ENCODE assay signal across 18 cellular contexts in genomic region chr4:94497690-94498089, GRCh38.
"Had no signal": no experiment of that assay in that cellular context is flagged by ENCODE, and none has a peak within 500 bp of the region (broad histone marks: within the 10 kb centered on the region; RNA-seq: fewer than 3 reads in every experiment).

No MANE protein-coding gene starts in this region.

- H3K36me3 ChIP-seq: suprapubic skin, vagina had no signal

- ATAC-seq: activated CD4-positive, alpha-beta T cell treated with anti-CD3 and anti-CD28 coated beads for 36 hours; right cardiac atrium; WTC11 had no signal

- H3K27me3 Mint-ChIP-seq: activated CD4-positive, alpha-beta T cell treated with anti-CD3 and anti-CD28 coated beads for 36 hours; activated naive CD8-positive, alpha-beta T cell; central memory CD8-positive, alpha-beta T cell; progenitor cell of endocrine pancreas; stimulated activated naive CD8-positive, alpha-beta T cell treated with anti-CD3 and anti-CD28 coated beads, Interleukin-15, Interleukin-2, amounts not matched to agents 100 ng/mL and 50 ng/mL, for 24 hours had no signal

- H3K4me3 Mint-ChIP-seq: activated CD4-positive, alpha-beta T cell treated with anti-CD3 and anti-CD28 coated beads for 36 hours; activated naive CD8-positive, alpha-beta T cell; activated T-helper 1 cell treated with anti-CD3 and anti-CD28 coated beads, Interleukin-12 subunit alpha, Interleukin-12 subunit beta, Interleukin-2, Interleukin-4 antibody, amounts not matched to agents 30 ng/mL and 10 ng/mL and 1 ng/mL, durations not matched to agents 14 hours and 24 hours and 36 hours; central memory CD8-positive, alpha-beta T cell; immature natural killer cell; stimulated activated naive CD8-positive, alpha-beta T cell treated with anti-CD3 and anti-CD28 coated beads, Interleukin-15, Interleukin-2, amounts not matched to agents 100 ng/mL and 50 ng/mL, for 24 hours; WTC11 had no signal

- H3K27me3 ChIP-seq: suprapubic skin, vagina had no signal

- H3K9me3 ChIP-seq: suprapubic skin, vagina had no signal

- H3K27ac ChIP-seq: suprapubic skin, vagina had no signal

- H3K9me3 Mint-ChIP-seq: activated T-helper 1 cell treated with anti-CD3 and anti-CD28 coated beads, Interleukin-12 subunit alpha, Interleukin-12 subunit beta, Interleukin-2, Interleukin-4 antibody, amounts not matched to agents 30 ng/mL and 10 ng/mL and 1 ng/mL, durations not matched to agents 14 hours and 24 hours and 36 hours; central memory CD8-positive, alpha-beta T cell; immature natural killer cell; stimulated activated naive CD8-positive, alpha-beta T cell treated with anti-CD3 and anti-CD28 coated beads, Interleukin-15, Interleukin-2, amounts not matched to agents 100 ng/mL and 50 ng/mL, for 24 hours had no signal

- H3K4me3 ChIP-seq: lung, suprapubic skin, vagina had no signal

- DNase-seq: activated CD4-positive, alpha-beta T cell treated with anti-CD3 and anti-CD28 coated beads for 36 hours; activated CD4-positive, alpha-beta T cell treated with anti-CD3 and anti-CD28 coated beads, Interleukin-2, amount 50 U/mL, for 48 hours; activated gamma-delta T cell treated with Interleukin-2 at 50 U/mL for 16 hours; activated T-cell treated with anti-CD3 and anti-CD28 coated beads for 4 hours; cortex of kidney; immature natural killer cell; midbrain; right cardiac atrium; trophoblast cell had no signal

- H3K4me1 Mint-ChIP-seq: central memory CD8-positive, alpha-beta T cell; immature natural killer cell had no signal

- H3K27ac Mint-ChIP-seq: activated CD4-positive, alpha-beta T cell treated with anti-CD3 and anti-CD28 coated beads for 36 hours; activated naive CD8-positive, alpha-beta T cell; activated T-helper 1 cell treated with anti-CD3 and anti-CD28 coated beads, Interleukin-12 subunit alpha, Interleukin-12 subunit beta, Interleukin-2, Interleukin-4 antibody, amounts not matched to agents 30 ng/mL and 10 ng/mL and 1 ng/mL, durations not matched to agents 14 hours and 24 hours and 36 hours; immature natural killer cell; progenitor cell of endocrine pancreas; stimulated activated naive CD8-positive, alpha-beta T cell treated with anti-CD3 and anti-CD28 coated beads, Interleukin-15, Interleukin-2, amounts not matched to agents 100 ng/mL and 50 ng/mL, for 24 hours; WTC11 had no signal
